In the genomic region with DNA sequence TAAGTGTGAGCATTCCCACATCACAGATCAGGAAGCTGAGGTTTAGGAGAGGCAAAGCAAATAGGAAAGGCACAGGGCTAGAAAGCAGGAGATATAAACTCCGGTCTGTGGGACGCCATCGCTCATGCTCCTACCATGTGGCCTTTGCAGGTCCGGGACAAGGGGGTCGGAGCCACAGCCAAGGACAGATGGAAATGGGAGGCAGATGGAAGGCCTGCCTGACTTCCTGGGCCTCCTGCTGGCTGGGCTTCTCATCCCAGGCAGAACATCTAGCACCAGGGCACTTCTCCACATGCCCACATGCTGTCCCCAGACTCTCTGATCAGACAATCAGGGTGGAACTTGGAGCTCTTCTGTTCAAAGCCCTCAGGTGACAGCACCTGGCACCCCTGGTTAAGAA, we compare ENCODE assay signal across 18 cellular contexts.
DNase-seq lines count a peak whose midpoint lies in the region; ATAC-seq and TF ChIP-seq lines count a peak whose summit lies in the region.
"Had no signal": no experiment of that assay in that cellular context is flagged by ENCODE, and none has a peak within 500 bp of the region (broad histone marks: within the 10 kb centered on the region; RNA-seq: fewer than 3 reads in every experiment).

No MANE protein-coding gene starts in this region.

- TF ChIP-seq EP300 in sigmoid colon (IDR thresholded peaks at IDR 0.05) = no peak

- no TSS peak for BruUV-seq in IMR-90 (replicated peaks; lab: Mats Ljungman, UMichigan)

- H3K4me3 ChIP-seq in IMR-90 (ENCODE audit: insufficient read depth, low read depth, low read length) (no peak overlapping the region), sigmoid colon (no peak overlapping the region), BE2C (ENCODE audit: low read depth, low read length) (no peak overlapping the region)
- H3K4me3 ChIP-seq: hepatocyte, smooth muscle cell, thyroid gland had no signal

- H3K18ac ChIP-seq in IMR-90 (ENCODE audit: low read depth, low read length) = no peak overlapping the region

- H2BK20ac ChIP-seq in IMR-90 (ENCODE audit: low read depth, low read length) = no peak overlapping the region

- H3K27me3 ChIP-seq in IMR-90 (ENCODE audit: control insufficient read depth, insufficient read depth, low read length) (no peaks in the 10 kb centered on the region), sigmoid colon (no peaks in the 10 kb centered on the region), BE2C (no peaks in the 10 kb centered on the region)
- H3K27me3 ChIP-seq: thyroid gland had no signal

- no peak overlapping the region for H2BK5ac ChIP-seq in IMR-90 (ENCODE audit: low read depth, low read length, poor library complexity, severe bottlenecking)

- H4K91ac ChIP-seq in IMR-90 (ENCODE audit: insufficient read depth, low read depth, low read length) = no peak overlapping the region

- dilution Hi-C loops in IMR-90 (cut with HindIII; ENCODE audit: low sequenced_read_pairs, unreplicated experiment) = no loop called here

- H3K27ac ChIP-seq in IMR-90 (ENCODE audit: insufficient read depth, low read length) (no peak overlapping the region), sigmoid colon (no peak overlapping the region)
- H3K27ac ChIP-seq: hepatocyte, thyroid gland had no signal

- no peaks in the 10 kb centered on the region for H3K9me3 ChIP-seq in IMR-90 (ENCODE audit: control insufficient read depth, insufficient read depth, low read length)
- no peaks in the 10 kb centered on the region for H3K9me3 ChIP-seq in sigmoid colon
- H3K9me3 ChIP-seq in BE2C = no peaks in the 10 kb centered on the region
- H3K9me3 ChIP-seq: SK-N-SH, thyroid gland had no signal

- H2BK120ac ChIP-seq in IMR-90 (ENCODE audit: low read depth, low read length) = no peak overlapping the region

- H3K4me3 Mint-ChIP-seq in activated naive CD4-positive, alpha-beta T cell treated with anti-CD3 and anti-CD28 coated beads for 36 hours = peak overlapping the region; percentile 94
- H3K4me3 Mint-ChIP-seq: effector memory CD8-positive, alpha-beta T cell had no signal

- no peak overlapping the region for H4K8ac ChIP-seq in IMR-90 (ENCODE audit: low read depth in 2 of 2, low read length in 2 of 2)

- no peak overlapping the region for H3K9ac ChIP-seq in IMR-90 (ENCODE audit: low read depth, low read length)
- H3K9ac ChIP-seq: SK-N-SH had no signal

- H3K4me1 ChIP-seq in IMR-90 (ENCODE audit: control insufficient read depth, insufficient read depth, low read length) (peaks cover 5% of the 10 kb centered on the region; the same call in 1 of the 2 replicates), sigmoid colon (peaks cover 0 to 17% (median 11%) of the 10 kb centered on the region in 4 donors), BE2C (no peaks in the 10 kb centered on the region)

- H3K56ac ChIP-seq in IMR-90 (ENCODE audit: extremely low read depth, insufficient read depth, low read length) = no peak overlapping the region

- H3K36me3 Mint-ChIP-seq in activated naive CD4-positive, alpha-beta T cell treated with anti-CD3 and anti-CD28 coated beads for 36 hours (ENCODE audit: low read depth) = peaks cover 45% of the 10 kb centered on the region
- peaks cover 28 to 37% of the 10 kb centered on the region in 2 donors for H3K36me3 Mint-ChIP-seq in activated naive CD4-positive, alpha-beta T cell treated with anti-CD3 and anti-CD28 coated beads, Interleukin-2, amount 50 U/mL, for 72 hours

- no peak overlapping the region for H2AK5ac ChIP-seq in IMR-90 (ENCODE audit: low read depth, low read length)

- peak overlapping the region; percentile 77 for H3K27ac Mint-ChIP-seq in activated naive CD4-positive, alpha-beta T cell treated with anti-CD3 and anti-CD28 coated beads for 36 hours
- H3K27ac Mint-ChIP-seq in activated naive CD4-positive, alpha-beta T cell treated with anti-CD3 and anti-CD28 coated beads, Interleukin-2, amount 50 U/mL, for 72 hours = peak overlapping the region; percentile 10 to 65

- H3K4me2 ChIP-seq in IMR-90 (ENCODE audit: low read depth, low read length) = no peak overlapping the region
- H3K4me2 ChIP-seq: hepatocyte, SK-N-SH had no signal

- H3K14ac ChIP-seq in IMR-90 (replicated peaks; ENCODE audit: low read depth, low read length) = no peak overlapping the region

- no peak for TF ChIP-seq POLR2A in IMR-90 (IDR thresholded peaks at IDR 0.05; ENCODE audit: low read depth, low read length)
- TF ChIP-seq POLR2A in sigmoid colon (IDR thresholded peaks at IDR 0.05) = no peak

- in situ Hi-C loops in IMR-90 (cut with MboI; ENCODE audit: low sequenced_read_pairs) = no loop called here

- H3K23ac ChIP-seq in IMR-90 (ENCODE audit: low read depth, low read length) = no peak overlapping the region

- H3K79me1 ChIP-seq in IMR-90 (ENCODE audit: low read depth in 1 of 2, low read length in 2 of 2) = peaks cover 25 to 31% of the 10 kb centered on the region in 2 experiments

- H4K20me1 ChIP-seq in IMR-90 (ENCODE audit: insufficient read depth, low read length) = 0 out of 2 replicates have a peak, but pooled peaks cover 4% of the 10 kb centered on the region

- no peak for TF ChIP-seq RAD21 in IMR-90 (IDR thresholded peaks at IDR 0.05; ENCODE audit: low read length)

- intact Hi-C loops in activated naive CD4-positive, alpha-beta T cell treated with anti-CD3 and anti-CD28 coated beads for 36 hours (cut with micrococcal nuclease) = loop anchor here (1.0 kb wide), 1 partner anchor 83 kb away; no protein-coding TSS in a partner anchor
- intact Hi-C loops in IMR-90 (cut with micrococcal nuclease) = no loop called here
- intact Hi-C loops in sigmoid colon (cut with DNase I) = no loop called here

- H3K4ac ChIP-seq in IMR-90 (ENCODE audit: low read depth, low read length) = no peak overlapping the region

- H4K5ac ChIP-seq in IMR-90 (ENCODE audit: low read depth, low read length) = no peak overlapping the region

- ATAC-seq in IMR-90 (ENCODE audit: low read depth) (no peak), HG02938 (IDR thresholded peaks at IDR 0.05; ENCODE audit: unreplicated experiment) (no peak)
- no peak for ATAC-seq in activated naive CD4-positive, alpha-beta T cell treated with anti-CD3 and anti-CD28 coated beads, Interleukin-2, amount 50 U/mL, for 72 hours
- ATAC-seq: effector memory CD8-positive, alpha-beta T cell; naive thymus-derived CD4-positive, alpha-beta T cell; Panc1 had no signal

- peaks cover 79% of the 10 kb centered on the region for H3K4me1 Mint-ChIP-seq in activated naive CD4-positive, alpha-beta T cell treated with anti-CD3 and anti-CD28 coated beads for 36 hours (ENCODE audit: low read depth)

- H2AFZ ChIP-seq in IMR-90 (replicated peaks; ENCODE audit: low read length, poor library complexity) = no peak overlapping the region
- H2AFZ ChIP-seq: hepatocyte had no signal

- DNase-seq in activated naive CD4-positive, alpha-beta T cell treated with anti-CD3 and anti-CD28 coated beads for 36 hours = peak; percentile 17
- no peak for DNase-seq in activated naive CD4-positive, alpha-beta T cell treated with anti-CD3 and anti-CD28 coated beads, Interleukin-2, amount 50 U/mL, for 16 hours
- DNase-seq in IMR-90 = no peak
- DNase-seq in activated naive CD4-positive, alpha-beta T cell treated with anti-CD3 and anti-CD28 coated beads, Interleukin-2, amount 50 U/mL, for 72 hours (ENCODE audit: low spot score in 2 of 2) = no peak
- peak; percentile 28 for DNase-seq in sigmoid colon
- no peak for DNase-seq in BE2C
- DNase-seq in NCI-H2196 treated with DMSO at 0.1 percent for 48 hours (lab: John Stamatoyannopoulos, UW; ENCODE audit: unreplicated experiment) = no peak
- DNase-seq: effector memory CD8-positive, alpha-beta T cell; islet precursor cell; naive thymus-derived CD4-positive, alpha-beta T cell; NCI-H2029 had no signal

- 93% methylated on average over 3 of the region's 5 CpGs; no CpG with 5 or more reads in 1 of the 2 experiments for WGBS in IMR-90 (ENCODE audit: extremely low coverage in 2 of 2, insufficient read length in 1 of 2), 2 experiments
- 88 to 96% methylated on average over 5 of the region's 5 CpGs for WGBS in sigmoid colon, 2 donors

- H3K36me3 ChIP-seq in IMR-90 (ENCODE audit: control insufficient read depth, insufficient read depth, low read length) (no peaks in the 10 kb centered on the region), sigmoid colon (no peaks in the 10 kb centered on the region), BE2C (no peaks in the 10 kb centered on the region)
- H3K36me3 ChIP-seq: thyroid gland had no signal

- H3K9me3 Mint-ChIP-seq in activated naive CD4-positive, alpha-beta T cell treated with anti-CD3 and anti-CD28 coated beads for 36 hours = no peaks in the 10 kb centered on the region
- no peaks in the 10 kb centered on the region for H3K9me3 Mint-ChIP-seq in activated naive CD4-positive, alpha-beta T cell treated with anti-CD3 and anti-CD28 coated beads, Interleukin-2, amount 50 U/mL, for 72 hours
- H3K9me3 Mint-ChIP-seq: effector memory CD8-positive, alpha-beta T cell; IgD-negative memory B cell; naive thymus-derived CD4-positive, alpha-beta T cell had no signal

- CTCF ChIA-PET in activated naive CD4-positive, alpha-beta T cell treated with anti-CD3 and anti-CD28 coated beads for 36 hours (lab: Charles Lee) = interaction anchor here (0.9 to 1.8 kb wide), 6 partner anchors 8 to 97 kb away, joined by 3 to 6 read pairs (median 3); no protein-coding TSS in a partner anchor
- CTCF ChIA-PET in IMR-90 (lab: Yijun Ruan, JAX) = no interaction called here

- no peaks in the 10 kb centered on the region for H3K27me3 Mint-ChIP-seq in activated naive CD4-positive, alpha-beta T cell treated with anti-CD3 and anti-CD28 coated beads for 36 hours (ENCODE audit: low read depth)
- H3K27me3 Mint-ChIP-seq: effector memory CD8-positive, alpha-beta T cell; IgD-negative memory B cell; naive thymus-derived CD4-positive, alpha-beta T cell had no signal

- POLR2A ChIA-PET in IMR-90 (lab: Charles Lee; ENCODE audit: unreplicated experiment) = no interaction called here

- no peak overlapping the region for H2AK9ac ChIP-seq in IMR-90 (replicated peaks; ENCODE audit: low read depth, low read length, poor library complexity)

- peaks cover 11% of the 10 kb centered on the region for H3K9me1 ChIP-seq in IMR-90 (ENCODE audit: insufficient read depth, low read length)

- H2BK15ac ChIP-seq in IMR-90 (ENCODE audit: low read depth, low read length) = no peak overlapping the region

- TF ChIP-seq CTCF in IMR-90 (conservative IDR thresholded peaks at IDR 0.05; ENCODE audit: low read depth, low read length) (0 out of 2 replicates have a peak, but pooled peaks have one; percentile 2), sigmoid colon (IDR thresholded peaks at IDR 0.05) (no peak), BE2C (IDR thresholded peaks at IDR 0.05; ENCODE audit: low read depth, low read length) (no peak)

TF ChIP-seq in IMR-90, 13 proteins besides CTCF, POLR2A, EP300 and RAD21 (continues in another document):
- TF ChIP-seq RFX5 (IDR thresholded peaks at IDR 0.05; ENCODE audit: low read depth, low read length) (no peak), MAFK (IDR thresholded peaks at IDR 0.05; ENCODE audit: low read depth, low read length) (no peak), BHLHE40 (IDR thresholded peaks at IDR 0.05; ENCODE audit: low read depth, low read length) (no peak)

Comparison
In these comparisons a context has a peak if more than half of its experiments do, and no peak if none do; other contexts are left out.
1. DNase-seq: peak in activated naive CD4-positive, alpha-beta T cell treated with anti-CD3 and anti-CD28 coated beads for 36 hours (single experiment) and sigmoid colon (single experiment); none in activated naive CD4-positive, alpha-beta T cell treated with anti-CD3 and anti-CD28 coated beads, Interleukin-2, amount 50 U/mL, for 16 hours (single experiment), IMR-90 (single experiment), activated naive CD4-positive, alpha-beta T cell treated with anti-CD3 and anti-CD28 coated beads, Interleukin-2, amount 50 U/mL, for 72 hours (0 of 2), BE2C (single experiment) and NCI-H2196 treated with DMSO at 0.1 percent for 48 hours (single experiment).